1 cellular context compared by ENCODE assay signal in genomic region chr16:65769055-65769465, GRCh38.
TF ChIP-seq lines count a peak whose summit lies in the region.

No MANE protein-coding gene starts in this region.

TF ChIP-seq in K562, 482 proteins besides CTCF, POLR2A, EP300 and RAD21 (continued from another document and continues in another):
- TF ChIP-seq CHD7 (IDR thresholded peaks at IDR 0.05; ENCODE audit: low read depth, low read length) (no peak), MTA2 (IDR thresholded peaks at IDR 0.05; ENCODE audit: low read depth) (peak; percentile 93), GTF3C2 (IDR thresholded peaks at IDR 0.05; ENCODE audit: borderline replicate concordance, extremely low read depth, insufficient read length) (no peak), CTBP1 (IDR thresholded peaks at IDR 0.05; ENCODE audit: borderline replicate concordance) (peak; percentile 54), KLF1 (tag; IDR thresholded peaks at IDR 0.05) (peak; percentile 98), ZNF324 (CRISPR knock-in tag; IDR thresholded peaks at IDR 0.05) (peak; percentile 99), MYC (IDR thresholded peaks at IDR 0.05; ENCODE audit: low read depth, low read length) (no peak; the same call in none of the 2 replicates), MYC (CRISPR knock-in tag; IDR thresholded peaks at IDR 0.05; ENCODE audit: borderline replicate concordance, low read depth) (peak; percentile 100), TCFL5 (CRISPR knock-in tag; conservative IDR thresholded peaks at IDR 0.05) (peak; percentile 100), CGGBP1 (CRISPR knock-in tag; IDR thresholded peaks at IDR 0.05) (peak; percentile 95), ZNF699 (CRISPR knock-in tag; IDR thresholded peaks at IDR 0.05; ENCODE audit: insufficient replicate concordance) (peak; percentile 98), ZSCAN29 (IDR thresholded peaks at IDR 0.05) (no peak), JUNB (CRISPR knock-in tag; conservative IDR thresholded peaks at IDR 0.05) (peak; percentile 95), CEBPG (CRISPR knock-in tag; IDR thresholded peaks at IDR 0.05) (peak; percentile 17; the same call in 1 of the 2 replicates), CEBPG (tag; conservative IDR thresholded peaks at IDR 0.05 in 1 of 2, IDR thresholded peaks at IDR 0.05 in 1 of 2) (peak; percentile 33 to 69; a peak in 2 of 4 replicates), ILK (tag; IDR thresholded peaks at IDR 0.05; ENCODE audit: borderline replicate concordance, low read depth) (peak; percentile 100), CHD4 (IDR thresholded peaks at IDR 0.05; ENCODE audit: insufficient read depth, insufficient replicate concordance, low read depth, low read length, poor library complexity, severe bottlenecking) (no peak), ZNF77 (CRISPR knock-in tag; IDR thresholded peaks at IDR 0.05) (peak; percentile 97), MAZ (CRISPR knock-in tag; conservative IDR thresholded peaks at IDR 0.05 in 1 of 2, IDR thresholded peaks at IDR 0.05 in 1 of 2) (peak; percentile 30 to 100; a peak in 3 of 4 replicates), ERF (CRISPR knock-in tag; IDR thresholded peaks at IDR 0.05) (peak; percentile 100), CC2D1A (IDR thresholded peaks at IDR 0.05) (peak; percentile 86), LCOR (CRISPR knock-in tag; IDR thresholded peaks at IDR 0.05) (0 out of 2 replicates have a peak, but pooled peaks have one; percentile 48), YY1 (IDR thresholded peaks at IDR 0.05; ENCODE audit: borderline replicate concordance in 1 of 3, control insufficient read depth in 1 of 3, extremely low read depth in 1 of 3, insufficient read depth in 3 of 3, insufficient read length in 1 of 3, insufficient replicate concordance in 2 of 3, low read depth in 1 of 3, low read length in 2 of 3) (peak in 1 of 3 experiments; percentile 44), RERE (CRISPR knock-in tag; IDR thresholded peaks at IDR 0.05; ENCODE audit: borderline replicate concordance) (no peak), USF2 (CRISPR knock-in tag; IDR thresholded peaks at IDR 0.05) (no peak), ARNT (IDR thresholded peaks at IDR 0.05) (peak; percentile 80 to 84), ZNF197 (CRISPR knock-in tag; IDR thresholded peaks at IDR 0.05; ENCODE audit: low read depth) (peak; percentile 99), SPI1 (IDR thresholded peaks at IDR 0.05; ENCODE audit: borderline replicate concordance, low read depth, low read length) (no peak), NRF1 (conservative IDR thresholded peaks at IDR 0.05 in 1 of 2, IDR thresholded peaks at IDR 0.05 in 1 of 2) (peak; percentile 46 to 56), E2F3 (CRISPR knock-in tag; IDR thresholded peaks at IDR 0.05) (peak; percentile 100)
- TF ChIP-seq, protein P1, sequence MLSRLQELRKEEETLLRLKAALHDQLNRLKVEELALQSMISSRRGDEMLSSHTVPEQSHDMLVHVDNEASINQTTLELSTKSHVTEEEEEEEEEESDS (CRISPR knock-in tag; IDR thresholded peaks at IDR 0.05) = peak; percentile 89
- TF ChIP-seq, protein P2, sequence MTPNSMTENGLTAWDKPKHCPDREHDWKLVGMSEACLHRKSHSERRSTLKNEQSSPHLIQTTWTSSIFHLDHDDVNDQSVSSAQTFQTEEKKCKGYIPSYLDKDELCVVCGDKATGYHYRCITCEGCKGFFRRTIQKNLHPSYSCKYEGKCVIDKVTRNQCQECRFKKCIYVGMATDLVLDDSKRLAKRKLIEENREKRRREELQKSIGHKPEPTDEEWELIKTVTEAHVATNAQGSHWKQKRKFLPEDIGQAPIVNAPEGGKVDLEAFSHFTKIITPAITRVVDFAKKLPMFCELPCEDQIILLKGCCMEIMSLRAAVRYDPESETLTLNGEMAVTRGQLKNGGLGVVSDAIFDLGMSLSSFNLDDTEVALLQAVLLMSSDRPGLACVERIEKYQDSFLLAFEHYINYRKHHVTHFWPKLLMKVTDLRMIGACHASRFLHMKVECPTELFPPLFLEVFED (CRISPR knock-in tag; conservative IDR thresholded peaks at IDR 0.05) = 0 out of 2 replicates have a peak, but pooled peaks have one; percentile 21
